In genomic region chr4:99710020-99710419, GRCh38 we compare ENCODE assay signal across 1 cellular context.
TF ChIP-seq lines count a peak whose summit lies in the region.

No MANE protein-coding gene starts in this region.

TF ChIP-seq in HepG2, 621 proteins besides CTCF, POLR2A, EP300 and RAD21 (continued from another document):
- TF ChIP-seq ZKSCAN1 (IDR thresholded peaks at IDR 0.05; ENCODE audit: low read length) (no peak), ZBTB49 (CRISPR knock-in tag; IDR thresholded peaks at IDR 0.05; ENCODE audit: borderline replicate concordance) (no peak), ZNF747 (CRISPR knock-in tag; IDR thresholded peaks at IDR 0.05; ENCODE audit: borderline replicate concordance) (no peak), ARID4A (CRISPR knock-in tag; IDR thresholded peaks at IDR 0.05; ENCODE audit: borderline replicate concordance) (no peak), ZNF784 (CRISPR knock-in tag; IDR thresholded peaks at IDR 0.05; ENCODE audit: borderline replicate concordance) (no peak), ZMAT5 (CRISPR knock-in tag; IDR thresholded peaks at IDR 0.05; ENCODE audit: borderline replicate concordance, low read depth) (no peak), MAFK (conservative IDR thresholded peaks at IDR 0.05 in 1 of 2, IDR thresholded peaks at IDR 0.05 in 1 of 2; ENCODE audit: low read length in 2 of 2) (peak; percentile 88 to 97), ZNF761 (CRISPR knock-in tag; conservative IDR thresholded peaks at IDR 0.05) (no peak), SYNCRIP (IDR thresholded peaks at IDR 0.05; ENCODE audit: insufficient read depth, low read depth, low read length) (no peak), SP2 (CRISPR knock-in tag; IDR thresholded peaks at IDR 0.05) (no peak), GATA4 (IDR thresholded peaks at IDR 0.05; ENCODE audit: borderline replicate concordance, low read depth) (no peak), MAFF (IDR thresholded peaks at IDR 0.05; ENCODE audit: low read depth, low read length) (peak; percentile 93)
